Comparison of ENCODE assay signal across 8 cellular contexts in the genomic region with DNA sequence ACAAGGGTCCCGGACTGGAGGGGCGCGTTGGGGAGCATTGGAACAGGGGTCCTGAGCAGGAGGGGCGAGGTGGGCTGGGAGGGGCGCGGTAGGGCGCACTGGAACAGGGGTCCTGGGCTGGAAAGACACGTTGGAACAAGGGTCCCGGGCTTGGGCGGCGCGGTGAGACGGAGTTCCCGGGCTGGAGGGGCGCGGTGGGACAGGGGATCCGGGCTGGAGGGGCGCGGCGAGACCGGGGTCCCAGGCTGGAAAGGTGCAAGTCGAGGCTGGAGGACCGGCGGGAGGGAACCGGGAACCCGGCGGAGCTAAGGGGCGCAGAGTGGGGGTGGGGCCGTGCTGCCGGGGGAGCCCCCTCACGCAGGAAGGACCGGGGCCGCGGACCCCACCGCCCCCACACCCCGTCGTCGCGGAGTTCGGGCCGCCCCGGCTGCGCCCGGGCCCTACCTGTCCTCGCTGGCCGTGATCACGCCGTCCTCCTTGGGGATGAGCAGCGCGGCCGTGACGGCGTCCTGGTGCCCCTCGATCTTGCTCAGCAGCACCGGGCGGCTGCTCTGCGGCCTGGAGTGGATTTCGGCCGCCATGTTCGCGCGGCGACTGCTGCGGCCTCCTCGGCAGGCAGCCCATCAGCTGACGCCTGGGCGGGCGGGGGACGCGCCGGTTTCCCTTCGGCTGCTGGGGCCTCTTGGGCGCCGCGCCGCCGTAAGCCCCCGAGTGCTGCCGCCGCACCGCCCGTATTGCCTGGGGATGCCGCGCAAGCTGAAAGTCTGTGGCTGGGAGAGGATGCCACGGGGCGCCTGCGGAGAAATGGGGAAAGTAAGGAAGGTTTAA. TPM values are rescaled to one million over a fixed set of nuclear protein-coding genes. Genes with fewer than 3 reads are reported as not detected.
DNase-seq lines count a peak whose midpoint lies in the region; ATAC-seq and TF ChIP-seq lines count a peak whose summit lies in the region.

Gene WDFY1 (minus strand): TSS at position 632 of the 828 bp plus-strand sequence. CDS start 51 bp downstream, at position 581.

- H3K4me3 ChIP-seq in GM23338 (peak within 1 kb of the TSS; percentile 95), fibroblast of pulmonary artery (replicated peaks; ENCODE audit: low read depth, low read length) (peak within 1 kb of the TSS; percentile 90)

- H3K27ac Mint-ChIP-seq in GM23338 (peak within 1 kb of the TSS; percentile 92), nephron (peak within 1 kb of the TSS; percentile 94 to 96 (median 96))

- H3K4me2 ChIP-seq in GM23338, result peak within 1 kb of the TSS; percentile 98

- H2AFZ ChIP-seq in GM23338, result peak within 1 kb of the TSS; percentile 67

- TF ChIP-seq CTCF in GM23338 (conservative IDR thresholded peaks at IDR 0.05; ENCODE audit: low read depth in 2 of 2) (no peak), fibroblast of pulmonary artery (IDR thresholded peaks at IDR 0.05; ENCODE audit: low read length, missing control alignments) (no peak), nephron (IDR thresholded peaks at IDR 0.05; ENCODE audit: unreplicated experiment in 3 of 3) (no peak)

- H3K79me2 ChIP-seq in GM23338 (replicated peaks; ENCODE audit: insufficient read depth), result peaks cover 56% of the 10 kb centered on the region

- H3K4me3 Mint-ChIP-seq in GM23338 (peak within 1 kb of the TSS; percentile 96), nephron (peak within 1 kb of the TSS; percentile 96 to 98 (median 97))

- DNase-seq in EL (peak; percentile 86), GM23338 (ENCODE audit: low spot score) (peak; percentile 92), Kasumi-1 (lab: John Stamatoyannopoulos, UW) (peak; percentile 39 to 69), SHP77 (lab: John Stamatoyannopoulos, UW) (peak; percentile 73 to 87), fibroblast of pulmonary artery (ENCODE audit: low read depth) (peak; percentile 91)
- peak; percentile 75 for DNase-seq in activated effector memory CD4-positive, alpha-beta T cell treated with Interleukin-2 at 50 U/mL for 16 hours
- peak; percentile 87 for DNase-seq in stimulated activated naive CD8-positive, alpha-beta T cell treated with anti-CD3 and anti-CD28 coated beads, Interleukin-15, Interleukin-2, amounts not matched to agents 100 U/mL and 50 U/mL, for 24 hours

- peaks cover 10% of the 10 kb centered on the region; the same call in 1 of the 2 replicates for H4K20me1 ChIP-seq in GM23338 (replicated peaks; ENCODE audit: insufficient read depth)

- H3F3A ChIP-seq in GM23338 (replicated peaks; ENCODE audit: low read depth), result no peaks in the 10 kb centered on the region

- H3K27me3 ChIP-seq in GM23338 (ENCODE audit: insufficient read depth), result no peaks in the 10 kb centered on the region

- H3K9me3 Mint-ChIP-seq in GM23338, result peaks cover 3% of the 10 kb centered on the region; the same call in 1 of the 3 replicates
- H3K9me3 Mint-ChIP-seq in nephron, result no peaks in the 10 kb centered on the region

- H3K4me1 Mint-ChIP-seq in GM23338 (peaks cover 40% of the 10 kb centered on the region), nephron (peaks cover 39% of the 10 kb centered on the region)

- ATAC-seq in GM23338, result peak; percentile 86
- peak; percentile 83 for ATAC-seq in stimulated activated naive CD8-positive, alpha-beta T cell treated with anti-CD3 and anti-CD28 coated beads, Interleukin-15, Interleukin-2, amounts not matched to agents 100 U/mL and 50 U/mL, for 24 hours

- peak within 1 kb of the TSS; percentile 81 for H3K27ac ChIP-seq in GM23338 (ENCODE audit: low read depth)

- no peaks in the 10 kb centered on the region for H3K9me2 ChIP-seq in GM23338 (ENCODE audit: insufficient read depth)

- H3K36me3 Mint-ChIP-seq in GM23338 (ENCODE audit: low read depth) (peaks cover 15% of the 10 kb centered on the region), nephron (ENCODE audit: low read depth) (peaks cover 9% of the 10 kb centered on the region)

- H3K4me1 ChIP-seq in GM23338 (ENCODE audit: insufficient read depth), result peaks cover 49% of the 10 kb centered on the region

- H3K27me3 Mint-ChIP-seq in GM23338 (ENCODE audit: insufficient read depth, low read depth, poor library complexity), result peaks cover 9% of the 10 kb centered on the region
- no peaks in the 10 kb centered on the region for H3K27me3 Mint-ChIP-seq in nephron (ENCODE audit: low read depth)

- no peaks in the 10 kb centered on the region for H3K36me3 ChIP-seq in GM23338 (ENCODE audit: insufficient read depth)

TF ChIP-seq in GM23338, 12 proteins besides CTCF, POLR2A, EP300 and RAD21 (continues in another document):
- TF ChIP-seq POLR2AphosphoS5 (IDR thresholded peaks at IDR 0.05; ENCODE audit: low read depth) (peak; percentile 91), ZNF331 (CRISPR knock-in tag; IDR thresholded peaks at IDR 0.05; ENCODE audit: low read depth) (no peak), NANOG (IDR thresholded peaks at IDR 0.05; ENCODE audit: borderline replicate concordance) (no peak), ZNF114 (CRISPR knock-in tag; IDR thresholded peaks at IDR 0.05) (no peak), EZH2phosphoT487 (IDR thresholded peaks at IDR 0.05; ENCODE audit: unreplicated experiment) (no peak), STAT1 (IDR thresholded peaks at IDR 0.05; ENCODE audit: unreplicated experiment) (no peak), EZH2 (IDR thresholded peaks at IDR 0.05; ENCODE audit: low read depth, unreplicated experiment) (no peak), JUNB (IDR thresholded peaks at IDR 0.05; ENCODE audit: unreplicated experiment) (no peak), CREB1 (CRISPR knock-in tag; IDR thresholded peaks at IDR 0.05; ENCODE audit: low read depth) (peak; percentile 59)
- TF ChIP-seq, protein P1, sequence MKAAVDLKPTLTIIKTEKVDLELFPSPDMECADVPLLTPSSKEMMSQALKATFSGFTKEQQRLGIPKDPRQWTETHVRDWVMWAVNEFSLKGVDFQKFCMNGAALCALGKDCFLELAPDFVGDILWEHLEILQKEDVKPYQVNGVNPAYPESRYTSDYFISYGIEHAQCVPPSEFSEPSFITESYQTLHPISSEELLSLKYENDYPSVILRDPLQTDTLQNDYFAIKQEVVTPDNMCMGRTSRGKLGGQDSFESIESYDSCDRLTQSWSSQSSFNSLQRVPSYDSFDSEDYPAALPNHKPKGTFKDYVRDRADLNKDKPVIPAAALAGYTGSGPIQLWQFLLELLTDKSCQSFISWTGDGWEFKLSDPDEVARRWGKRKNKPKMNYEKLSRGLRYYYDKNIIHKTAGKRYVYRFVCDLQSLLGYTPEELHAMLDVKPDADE (IDR thresholded peaks at IDR 0.05), result 0 out of 2 replicates have a peak, but pooled peaks have one; percentile 1
- TF ChIP-seq, protein P2, sequence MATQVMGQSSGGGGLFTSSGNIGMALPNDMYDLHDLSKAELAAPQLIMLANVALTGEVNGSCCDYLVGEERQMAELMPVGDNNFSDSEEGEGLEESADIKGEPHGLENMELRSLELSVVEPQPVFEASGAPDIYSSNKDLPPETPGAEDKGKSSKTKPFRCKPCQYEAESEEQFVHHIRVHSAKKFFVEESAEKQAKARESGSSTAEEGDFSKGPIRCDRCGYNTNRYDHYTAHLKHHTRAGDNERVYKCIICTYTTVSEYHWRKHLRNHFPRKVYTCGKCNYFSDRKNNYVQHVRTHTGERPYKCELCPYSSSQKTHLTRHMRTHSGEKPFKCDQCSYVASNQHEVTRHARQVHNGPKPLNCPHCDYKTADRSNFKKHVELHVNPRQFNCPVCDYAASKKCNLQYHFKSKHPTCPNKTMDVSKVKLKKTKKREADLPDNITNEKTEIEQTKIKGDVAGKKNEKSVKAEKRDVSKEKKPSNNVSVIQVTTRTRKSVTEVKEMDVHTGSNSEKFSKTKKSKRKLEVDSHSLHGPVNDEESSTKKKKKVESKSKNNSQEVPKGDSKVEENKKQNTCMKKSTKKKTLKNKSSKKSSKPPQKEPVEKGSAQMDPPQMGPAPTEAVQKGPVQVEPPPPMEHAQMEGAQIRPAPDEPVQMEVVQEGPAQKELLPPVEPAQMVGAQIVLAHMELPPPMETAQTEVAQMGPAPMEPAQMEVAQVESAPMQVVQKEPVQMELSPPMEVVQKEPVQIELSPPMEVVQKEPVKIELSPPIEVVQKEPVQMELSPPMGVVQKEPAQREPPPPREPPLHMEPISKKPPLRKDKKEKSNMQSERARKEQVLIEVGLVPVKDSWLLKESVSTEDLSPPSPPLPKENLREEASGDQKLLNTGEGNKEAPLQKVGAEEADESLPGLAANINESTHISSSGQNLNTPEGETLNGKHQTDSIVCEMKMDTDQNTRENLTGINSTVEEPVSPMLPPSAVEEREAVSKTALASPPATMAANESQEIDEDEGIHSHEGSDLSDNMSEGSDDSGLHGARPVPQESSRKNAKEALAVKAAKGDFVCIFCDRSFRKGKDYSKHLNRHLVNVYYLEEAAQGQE (IDR thresholded peaks at IDR 0.05; ENCODE audit: unreplicated experiment), result peak; percentile 19

RNA-seq across cellular contexts. Expression of gene WDFY1, which starts in this region (rescaled TPM):
- total RNA-seq in GM23338 (2014; rRNA removed; shearing (Covaris generic)), result 103 and 127 TPM in 2 replicates
- polyA plus RNA-seq in GM23338 (2016; fragmentation: Nextera tagmentation; extraction: Ambion mirVana), result 45.7 and 54.5 TPM in 2 replicates

Comparison
In these comparisons a context has a peak if more than half of its experiments do, and no peak if none do; other contexts are left out.
1. Peak in every context shown above with its lines: DNase-seq, ATAC-seq, H3K4me3 ChIP-seq and H3K27ac ChIP-seq.